In the genomic region with DNA sequence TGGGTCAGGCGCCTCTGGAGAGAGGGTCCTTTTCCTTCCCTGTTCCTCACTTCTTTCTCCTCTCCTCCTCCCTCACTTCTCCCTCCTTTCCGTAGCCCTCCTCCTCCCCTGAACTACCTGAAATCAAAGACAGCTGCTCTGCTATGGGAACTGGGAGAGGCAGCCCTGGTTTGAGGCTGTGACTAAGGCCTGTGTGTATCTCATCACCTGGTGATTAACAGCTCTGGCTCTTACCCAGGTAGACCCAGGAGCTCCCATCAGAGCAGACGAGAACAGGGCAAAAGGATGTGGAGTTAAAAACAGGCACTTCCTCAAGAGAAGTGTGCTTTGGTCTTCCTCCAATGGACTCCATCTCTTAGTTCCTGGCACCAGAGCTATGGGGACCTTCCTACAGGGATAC, we compare ENCODE assay signal across 26 cellular contexts. TPM values are rescaled to one million over a fixed set of nuclear protein-coding genes. Genes with fewer than 3 reads are reported as not detected.
A peak's percentile ranks its signal among the peaks of the same experiment; 100 is the strongest.
DNase-seq lines count a peak whose midpoint lies in the region; ATAC-seq, FAIRE-seq and TF ChIP-seq lines count a peak whose summit lies in the region.
"Had no signal": no experiment of that assay in that cellular context is flagged by ENCODE, and none has a peak within 500 bp of the region (broad histone marks: within the 10 kb centered on the region; RNA-seq: fewer than 3 reads in every experiment).

No MANE protein-coding gene starts in this region.

- no peak overlapping the region for H2AFZ ChIP-seq in hepatocyte
- H2AFZ ChIP-seq: GM23338 had no signal

- peaks cover 75% of the 10 kb centered on the region for H3K79me2 ChIP-seq in hepatocyte

- intact Hi-C loops in MCF 10A (cut with micrococcal nuclease) (no loop called here), breast epithelium (cut with DNase I; ENCODE audit: low total_unique reads) (no loop called here), right cardiac atrium (cut with DNase I) (no loop called here)

- WGBS in hepatocyte (ENCODE audit: low lambda C conversion rate, missing lambda C conversion rate): 74% methylated on average over 3 of the region's 3 CpGs
- WGBS in right cardiac atrium: 69% methylated on average over 3 of the region's 3 CpGs

- FAIRE-seq in bronchial epithelial cell (lab: Jason Lieb, UNC): peak; percentile 13
- FAIRE-seq: GM12878 had no signal

- no peak for TF ChIP-seq POLR2A in breast epithelium (IDR thresholded peaks at IDR 0.05)

- H3K4me2 ChIP-seq in hepatocyte: peak overlapping the region; percentile 79
- H3K4me2 ChIP-seq: GM23338 had no signal

- ATAC-seq in right cardiac atrium (no peak), GM18858 (IDR thresholded peaks at IDR 0.05; ENCODE audit: unreplicated experiment) (no peak)
- ATAC-seq: GM12878, GM23338, Panc1 had no signal

- CTCF ChIA-PET in MCF 10A (lab: Yijun Ruan, JAX): interaction anchor here (0.8 kb wide), 1 partner anchor 49 kb away, joined by 4 read pairs; no protein-coding TSS in a partner anchor
- CTCF ChIA-PET in activated CD4-positive, alpha-beta T cell treated with anti-CD3 and anti-CD28 coated beads, Interleukin-2, amount 10 ng/mL, durations not matched to agents 7 days and 5 days (lab: Charles Lee): no interaction called here

- H4K20me1 ChIP-seq in hepatocyte (ENCODE audit: insufficient read depth, poor library complexity, severe bottlenecking): peaks cover 18% of the 10 kb centered on the region

- H3K27ac ChIP-seq in breast epithelium (no peak overlapping the region), hepatocyte (no peak overlapping the region), right cardiac atrium (ENCODE audit: low read length) (no peak overlapping the region)
- H3K27ac ChIP-seq: SJCRH30 had no signal

- H3K4me3 Mint-ChIP-seq in MCF 10A (ENCODE audit: unreplicated experiment): no peak overlapping the region
- H3K4me3 Mint-ChIP-seq in activated CD4-positive, alpha-beta T cell treated with anti-CD3 and anti-CD28 coated beads, Interleukin-2, amount 10 ng/mL, durations not matched to agents 7 days and 5 days: no peak overlapping the region
- H3K4me3 Mint-ChIP-seq: GM23338 had no signal

- H3K4me3 ChIP-seq in breast epithelium (no peak overlapping the region), bronchial epithelial cell (ENCODE audit: low read depth, low read length) (no peak overlapping the region), hepatocyte (no peak overlapping the region), right cardiac atrium (ENCODE audit: low read length) (no peak overlapping the region)
- H3K4me3 ChIP-seq: GM12878, GM23338, HAP-1, SJCRH30 had no signal

- H3K9me3 Mint-ChIP-seq in MCF 10A (ENCODE audit: unreplicated experiment): peaks cover 51% of the 10 kb centered on the region
- no peaks in the 10 kb centered on the region for H3K9me3 Mint-ChIP-seq in activated CD4-positive, alpha-beta T cell treated with anti-CD3 and anti-CD28 coated beads, Interleukin-2, amount 10 ng/mL, durations not matched to agents 7 days and 5 days

- DNase-seq in MCF 10A (ENCODE audit: unreplicated experiment) (peak; percentile 1), breast epithelium (ENCODE audit: low spot score in 2 of 2) (no peak), bronchial epithelial cell (ENCODE audit: low read depth) (peak; percentile 60), hepatocyte (ENCODE audit: low spot score) (no peak), ecto neural progenitor cell (ENCODE audit: low spot score) (no peak), right cardiac atrium (no peak)
- no peak for DNase-seq in activated CD4-positive, alpha-beta T cell treated with anti-CD3 and anti-CD28 coated beads, Interleukin-2, amount 10 ng/mL, durations not matched to agents 7 days and 5 days
- DNase-seq: AML-193; DMS 273 treated with DMSO at 0.1 percent for 48 hours; DMS79 treated with DMSO at 0.1 percent for 48 hours; KBM-7; NCI-H1105; NCI-H146; NCI-H2029; NCI-H446; NCI-H526 treated with DMSO at 0.1 percent for 48 hours; NK-92 treated with Interleukin-12 subunit alpha and Interleukin-12 subunit beta, amount 100 ng/mL, for 24 hours; SJCRH30 had no signal

- H3K27me3 ChIP-seq in breast epithelium (peaks cover 0 to 6% of the 10 kb centered on the region in 2 donors), bronchial epithelial cell (ENCODE audit: control insufficient read depth, insufficient read depth, low read length) (no peaks in the 10 kb centered on the region), hepatocyte (no peaks in the 10 kb centered on the region), right cardiac atrium (ENCODE audit: control insufficient read depth, insufficient read depth) (no peaks in the 10 kb centered on the region)
- H3K27me3 ChIP-seq: SJCRH30 had no signal

- POLR2A ChIA-PET in MCF 10A (lab: Yijun Ruan, JAX): interaction anchor here (0.7 kb wide), 1 partner anchor 1211 kb away, joined by 3 read pairs; no protein-coding TSS in a partner anchor
- POLR2A ChIA-PET in activated CD4-positive, alpha-beta T cell treated with anti-CD3 and anti-CD28 coated beads, Interleukin-2, amount 10 ng/mL, durations not matched to agents 7 days and 5 days (lab: Charles Lee): no interaction called here

- H3K4me1 ChIP-seq in breast epithelium (no peaks in the 10 kb centered on the region), hepatocyte (ENCODE audit: insufficient read depth) (peaks cover 4% of the 10 kb centered on the region), right cardiac atrium (ENCODE audit: control insufficient read depth, insufficient read depth, low read length) (no peaks in the 10 kb centered on the region)
- H3K4me1 ChIP-seq: HAP-1, SJCRH30 had no signal

- no TSS peak for BruUV-seq in MCF 10A (replicated peaks; lab: Mats Ljungman, UMichigan)

- H3K4me1 Mint-ChIP-seq in MCF 10A (ENCODE audit: insufficient read depth, unreplicated experiment): no peaks in the 10 kb centered on the region
- H3K4me1 Mint-ChIP-seq in activated CD4-positive, alpha-beta T cell treated with anti-CD3 and anti-CD28 coated beads, Interleukin-2, amount 10 ng/mL, durations not matched to agents 7 days and 5 days: no peaks in the 10 kb centered on the region
- H3K4me1 Mint-ChIP-seq: GM23338 had no signal

- H3K9me2 ChIP-seq in hepatocyte (replicated peaks; ENCODE audit: insufficient read depth): no peaks in the 10 kb centered on the region

- no peaks in the 10 kb centered on the region for H3K27me3 Mint-ChIP-seq in MCF 10A (ENCODE audit: insufficient read depth, unreplicated experiment)
- peaks cover 1% of the 10 kb centered on the region for H3K27me3 Mint-ChIP-seq in activated CD4-positive, alpha-beta T cell treated with anti-CD3 and anti-CD28 coated beads, Interleukin-2, amount 10 ng/mL, durations not matched to agents 7 days and 5 days

- no peaks in the 10 kb centered on the region for H3K36me3 Mint-ChIP-seq in MCF 10A (ENCODE audit: insufficient read depth, unreplicated experiment)
- H3K36me3 Mint-ChIP-seq in activated CD4-positive, alpha-beta T cell treated with anti-CD3 and anti-CD28 coated beads, Interleukin-2, amount 10 ng/mL, durations not matched to agents 7 days and 5 days (ENCODE audit: low read depth): no peaks in the 10 kb centered on the region

- H3K27ac Mint-ChIP-seq in MCF 10A (ENCODE audit: low read depth, unreplicated experiment): no peak overlapping the region
- H3K27ac Mint-ChIP-seq in activated CD4-positive, alpha-beta T cell treated with anti-CD3 and anti-CD28 coated beads, Interleukin-2, amount 10 ng/mL, durations not matched to agents 7 days and 5 days: no peak overlapping the region
- H3K27ac Mint-ChIP-seq: GM23338 had no signal

- TF ChIP-seq CTCF in MCF 10A (IDR thresholded peaks at IDR 0.05; ENCODE audit: unreplicated experiment) (no peak), breast epithelium (IDR thresholded peaks at IDR 0.05) (no peak), bronchial epithelial cell (IDR thresholded peaks at IDR 0.05; ENCODE audit: insufficient read depth, low read length, severe bottlenecking) (no peak), hepatocyte (IDR thresholded peaks at IDR 0.05; ENCODE audit: poor library complexity) (no peak)

- H3K36me3 ChIP-seq in breast epithelium: no peaks in the 10 kb centered on the region
- H3K36me3 ChIP-seq in bronchial epithelial cell (ENCODE audit: control insufficient read depth, insufficient read depth, low read length): no peaks in the 10 kb centered on the region
- H3K36me3 ChIP-seq in hepatocyte (replicated peaks; ENCODE audit: insufficient read depth, low read depth): no peaks in the 10 kb centered on the region
- H3K36me3 ChIP-seq: HAP-1, SJCRH30 had no signal

- H3K9me3 ChIP-seq in breast epithelium (no peaks in the 10 kb centered on the region), hepatocyte (ENCODE audit: low read depth) (no peaks in the 10 kb centered on the region), right cardiac atrium (ENCODE audit: control insufficient read depth, low read length) (no peaks in the 10 kb centered on the region)
- H3K9me3 ChIP-seq: HAP-1, SJCRH30 had no signal

RNA-seq across cellular contexts. Expression of a gene that starts 5.8 kb away (rescaled TPM):
- total RNA-seq in MCF 10A (2022) (not detected in 2 replicates), breast epithelium (under 1 TPM in 1 of 3 donors, not detected in 2; under 0.01 TPM), bronchial epithelial cell (not detected in 2 replicates), hepatocyte (23.2 and 29.8 TPM in 2 replicates), right cardiac atrium (not detected)
- polyA plus RNA-seq in hepatocyte (17.7 and 20.6 TPM in 2 replicates), right cardiac atrium (not detected)
- not detected for total RNA-seq in activated CD4-positive, alpha-beta T cell treated with anti-CD3 and anti-CD28 coated beads, Interleukin-2, amount 10 ng/mL, durations not matched to agents 7 days and 5 days
- total RNA-seq: A172, GM23338, HT1080, SJCRH30 had no signal
- polyA plus RNA-seq: AG04450, GM23338 had no signal

Comparison
In these comparisons a context has a peak if more than half of its experiments do, and no peak if none do; other contexts are left out.
1. DNase-seq: peak in MCF 10A (single experiment) and bronchial epithelial cell (single experiment); none in breast epithelium (0 of 2), hepatocyte (single experiment), activated CD4-positive, alpha-beta T cell treated with anti-CD3 and anti-CD28 coated beads, Interleukin-2, amount 10 ng/mL, durations not matched to agents 7 days and 5 days (single experiment), ecto neural progenitor cell (single experiment) and right cardiac atrium (0 of 3).
2. RNA of a gene that starts 5.8 kb away (total RNA-seq): 23.2 to 29.8 TPM in hepatocyte; not detected in MCF 10A, under 0.01 TPM in breast epithelium, not detected in bronchial epithelial cell, not detected in activated CD4-positive, alpha-beta T cell treated with anti-CD3 and anti-CD28 coated beads, Interleukin-2, amount 10 ng/mL, durations not matched to agents 7 days and 5 days and not detected in right cardiac atrium; every median in the first group is over 10 times any median in the second.